Comparison of ENCODE assay signal across 18 cellular contexts in the genomic region with DNA sequence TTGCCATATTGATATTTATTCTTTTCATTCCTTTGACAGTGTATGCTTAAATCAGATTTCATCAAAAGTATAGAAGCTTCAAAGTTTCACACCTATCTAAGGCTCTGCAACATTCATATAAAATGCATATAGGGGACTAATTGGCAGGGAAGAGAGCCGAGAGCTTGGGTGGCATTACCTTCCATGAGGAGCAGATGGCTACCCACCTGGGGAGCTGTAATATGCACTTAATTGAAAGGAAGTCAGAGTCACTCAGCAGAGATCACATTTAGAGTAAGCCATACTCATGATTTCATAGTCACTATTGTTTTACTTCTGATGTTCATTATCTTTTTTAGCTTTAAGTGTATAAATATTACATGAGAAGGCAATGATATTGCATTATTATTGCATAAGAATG.
A peak's percentile ranks its signal among the peaks of the same experiment; 100 is the strongest.
DNase-seq lines count a peak whose midpoint lies in the region; ATAC-seq and TF ChIP-seq lines count a peak whose summit lies in the region.
"Had no signal": no experiment of that assay in that cellular context is flagged by ENCODE, and none has a peak within 500 bp of the region (broad histone marks: within the 10 kb centered on the region; RNA-seq: fewer than 3 reads in every experiment).

No MANE protein-coding gene starts in this region.

- H3K36me3 Mint-ChIP-seq in stimulated activated effector memory CD8-positive, alpha-beta T cell treated with anti-CD3 and anti-CD28 coated beads, Interleukin-12 subunit alpha, Interleukin-12 subunit beta, amount 100 ng/mL, for 72 hours, result no peaks in the 10 kb centered on the region
- H3K36me3 Mint-ChIP-seq: CD4-positive, CD25-positive, alpha-beta regulatory T cell; IgD-negative memory B cell; T-cell had no signal

- peaks cover 70% of the 10 kb centered on the region for H3K36me3 ChIP-seq in RWPE2 (ENCODE audit: low read depth)
- H3K36me3 ChIP-seq in breast epithelium, result no peaks in the 10 kb centered on the region

- H3K4me3 ChIP-seq in RWPE2 (ENCODE audit: severe bottlenecking) (no peak overlapping the region), breast epithelium (no peak overlapping the region)
- H3K4me3 ChIP-seq: GM23338, PC-9 had no signal

- ATAC-seq in RWPE2 (ENCODE audit: low read depth), result no peak
- ATAC-seq in stimulated activated effector memory CD8-positive, alpha-beta T cell treated with anti-CD3 and anti-CD28 coated beads, Interleukin-12 subunit alpha, Interleukin-12 subunit beta, amount 100 ng/mL, for 72 hours, result no peak
- ATAC-seq: GM23338, HCT116, T-cell had no signal

- no peak for TF ChIP-seq POLR2A in breast epithelium (IDR thresholded peaks at IDR 0.05)

- H3K27ac ChIP-seq in RWPE2 (ENCODE audit: poor library complexity, severe bottlenecking) (peak overlapping the region; percentile 97), breast epithelium (no peak overlapping the region)
- H3K27ac ChIP-seq: HL-60, PC-9 had no signal

- intact Hi-C loops in breast epithelium (cut with DNase I; ENCODE audit: low total_unique reads), result no loop called here

- no peak overlapping the region for H3K27ac Mint-ChIP-seq in stimulated activated effector memory CD8-positive, alpha-beta T cell treated with anti-CD3 and anti-CD28 coated beads, Interleukin-12 subunit alpha, Interleukin-12 subunit beta, amount 100 ng/mL, for 72 hours
- H3K27ac Mint-ChIP-seq: CD4-positive, CD25-positive, alpha-beta regulatory T cell; GM23338; IgD-negative memory B cell; T-cell had no signal

- peaks cover 4% of the 10 kb centered on the region for H3K4me1 ChIP-seq in RWPE2 (ENCODE audit: insufficient read depth, poor library complexity, severe bottlenecking)
- no peaks in the 10 kb centered on the region for H3K4me1 ChIP-seq in breast epithelium

- no peaks in the 10 kb centered on the region for H3K4me1 Mint-ChIP-seq in stimulated activated effector memory CD8-positive, alpha-beta T cell treated with anti-CD3 and anti-CD28 coated beads, Interleukin-12 subunit alpha, Interleukin-12 subunit beta, amount 100 ng/mL, for 72 hours
- H3K4me1 Mint-ChIP-seq: CD4-positive, CD25-positive, alpha-beta regulatory T cell; IgD-negative memory B cell; T-cell had no signal

- DNase-seq in COR-L47 (lab: John Stamatoyannopoulos, UW) (peak; percentile 66), DMS153 (lab: John Stamatoyannopoulos, UW) (peak; percentile 26), NCI-H2171 (lab: John Stamatoyannopoulos, UW) (peak; percentile 33), RWPE2 (ENCODE audit: low spot score) (no peak), NCI-H510A treated with DMSO at 0.1 percent for 48 hours (lab: John Stamatoyannopoulos, UW) (no peak), breast epithelium (ENCODE audit: low spot score in 2 of 2) (no peak)
- no peak for DNase-seq in stimulated activated effector memory CD8-positive, alpha-beta T cell treated with anti-CD3 and anti-CD28 coated beads, Interleukin-12 subunit alpha, Interleukin-12 subunit beta, amount 100 ng/mL, for 72 hours (ENCODE audit: low spot score in 2 of 2)
- DNase-seq: CD4-positive, CD25-positive, alpha-beta regulatory T cell; GF-D8; NCI-H187 treated with DMSO at 0.1 percent for 48 hours; NCI-H510A; PC-9; T-cell; T-helper 9 cell had no signal

- no peaks in the 10 kb centered on the region for H3K27me3 ChIP-seq in RWPE2 (ENCODE audit: insufficient read depth, poor library complexity, severe bottlenecking)
- H3K27me3 ChIP-seq in breast epithelium, result no peaks in the 10 kb centered on the region

- no peak overlapping the region for H3K4me3 Mint-ChIP-seq in stimulated activated effector memory CD8-positive, alpha-beta T cell treated with anti-CD3 and anti-CD28 coated beads, Interleukin-12 subunit alpha, Interleukin-12 subunit beta, amount 100 ng/mL, for 72 hours
- H3K4me3 Mint-ChIP-seq: CD4-positive, CD25-positive, alpha-beta regulatory T cell; GM23338; IgD-negative memory B cell; T-cell had no signal

- peaks cover 12% of the 10 kb centered on the region for H3K9me3 Mint-ChIP-seq in stimulated activated effector memory CD8-positive, alpha-beta T cell treated with anti-CD3 and anti-CD28 coated beads, Interleukin-12 subunit alpha, Interleukin-12 subunit beta, amount 100 ng/mL, for 72 hours
- H3K9me3 Mint-ChIP-seq: GM23338 had no signal

- TF ChIP-seq CTCF in RWPE2 (IDR thresholded peaks at IDR 0.05; ENCODE audit: poor library complexity, severe bottlenecking) (no peak), breast epithelium (IDR thresholded peaks at IDR 0.05) (no peak)

- H3K9me3 ChIP-seq in RWPE2 (ENCODE audit: severe bottlenecking), result no peaks in the 10 kb centered on the region
- H3K9me3 ChIP-seq in breast epithelium, result no peaks in the 10 kb centered on the region

Comparison
In these comparisons a context has a peak if more than half of its experiments do, and no peak if none do; other contexts are left out.
1. DNase-seq: peak in COR-L47 (single experiment), DMS153 (single experiment) and NCI-H2171 (single experiment); none in RWPE2 (single experiment), NCI-H510A treated with DMSO at 0.1 percent for 48 hours (single experiment), stimulated activated effector memory CD8-positive, alpha-beta T cell treated with anti-CD3 and anti-CD28 coated beads, Interleukin-12 subunit alpha, Interleukin-12 subunit beta, amount 100 ng/mL, for 72 hours (0 of 2) and breast epithelium (0 of 2).